ENCODE assay signal across 13 cellular contexts in genomic region chr14:37384870-37385596, GRCh38.
DNase-seq lines count a peak whose midpoint lies in the region; ATAC-seq and TF ChIP-seq lines count a peak whose summit lies in the region.
"Had no signal": no experiment of that assay in that cellular context is flagged by ENCODE, and none has a peak within 500 bp of the region (broad histone marks: within the 10 kb centered on the region; RNA-seq: fewer than 3 reads in every experiment).

No MANE protein-coding gene starts in this region.

- no peaks in the 10 kb centered on the region for H3K9me3 ChIP-seq in T-helper 17 cell (ENCODE audit: control insufficient read depth, low read length, poor library complexity, severe bottlenecking)

- H3K27ac Mint-ChIP-seq in nephron progenitor cell (peak overlapping the region; percentile 69), T-helper 17 cell (no peak overlapping the region)
- H3K27ac Mint-ChIP-seq in activated T-cell treated with anti-CD3 and anti-CD28 coated beads, Interleukin-2, amount 50 U/mL, for 72 hours: no peak overlapping the region
- H3K27ac Mint-ChIP-seq: activated CD4-positive, alpha-beta memory T cell treated with anti-CD3 and anti-CD28 coated beads for 36 hours had no signal

- no peak overlapping the region for H3K4me3 Mint-ChIP-seq in nephron progenitor cell
- H3K4me3 Mint-ChIP-seq in activated T-cell treated with anti-CD3 and anti-CD28 coated beads, Interleukin-2, amount 50 U/mL, for 72 hours: no peak overlapping the region
- no peak overlapping the region for H3K4me3 Mint-ChIP-seq in T-helper 17 cell
- H3K4me3 Mint-ChIP-seq: activated CD4-positive, alpha-beta memory T cell treated with anti-CD3 and anti-CD28 coated beads for 36 hours had no signal

- H3K36me3 Mint-ChIP-seq in nephron progenitor cell (ENCODE audit: low read depth): peaks cover 4% of the 10 kb centered on the region
- H3K36me3 Mint-ChIP-seq in activated T-cell treated with anti-CD3 and anti-CD28 coated beads, Interleukin-2, amount 50 U/mL, for 72 hours (ENCODE audit: insufficient read depth in 2 of 2): no peaks in the 10 kb centered on the region
- H3K36me3 Mint-ChIP-seq in T-helper 17 cell (ENCODE audit: low read depth): no peaks in the 10 kb centered on the region
- H3K36me3 Mint-ChIP-seq: activated CD4-positive, alpha-beta memory T cell treated with anti-CD3 and anti-CD28 coated beads for 36 hours had no signal

- peak; percentile 5 for DNase-seq in LoVo (ENCODE audit: low spot score)
- DNase-seq in NCI-H2107 (lab: John Stamatoyannopoulos, UW): peak; percentile 52
- DNase-seq in SHP77 treated with DMSO at 0.1 percent for 48 hours (lab: John Stamatoyannopoulos, UW): peak; percentile 93
- no peak for DNase-seq in nephron progenitor cell
- DNase-seq in activated T-cell treated with anti-CD3 and anti-CD28 coated beads, Interleukin-2, amount 50 U/mL, for 72 hours: no peak
- no peak for DNase-seq in kidney tubule cell (ENCODE audit: low spot score)
- DNase-seq in cardiac septum (ENCODE audit: low spot score): no peak
- no peak for DNase-seq in T-helper 17 cell
- DNase-seq: activated CD4-positive, alpha-beta memory T cell treated with anti-CD3 and anti-CD28 coated beads for 36 hours; C1 segment of cervical spinal cord; erythroblast; glutamatergic neuron; kidney had no signal

- intact Hi-C loops in cardiac septum (cut with DNase I): no loop called here

- H3K27me3 Mint-ChIP-seq in nephron progenitor cell (ENCODE audit: low read depth, poor library complexity) (no peaks in the 10 kb centered on the region), T-helper 17 cell (no peaks in the 10 kb centered on the region)
- no peaks in the 10 kb centered on the region for H3K27me3 Mint-ChIP-seq in activated T-cell treated with anti-CD3 and anti-CD28 coated beads, Interleukin-2, amount 50 U/mL, for 72 hours (ENCODE audit: low read depth)
- H3K27me3 Mint-ChIP-seq: activated CD4-positive, alpha-beta memory T cell treated with anti-CD3 and anti-CD28 coated beads for 36 hours had no signal

- peaks cover 6% of the 10 kb centered on the region for H3K4me1 Mint-ChIP-seq in nephron progenitor cell
- no peaks in the 10 kb centered on the region for H3K4me1 Mint-ChIP-seq in activated T-cell treated with anti-CD3 and anti-CD28 coated beads, Interleukin-2, amount 50 U/mL, for 72 hours (ENCODE audit: low read depth)
- no peaks in the 10 kb centered on the region for H3K4me1 Mint-ChIP-seq in T-helper 17 cell

- no peak for ATAC-seq in activated T-cell treated with anti-CD3 and anti-CD28 coated beads, Interleukin-2, amount 50 U/mL, for 72 hours (replicated peaks in 1 of 2)
- no peak for ATAC-seq in T-helper 17 cell

- no peak for TF ChIP-seq CTCF in nephron progenitor cell (IDR thresholded peaks at IDR 0.05)

- peaks cover 3% of the 10 kb centered on the region for H3K9me3 Mint-ChIP-seq in nephron progenitor cell
- H3K9me3 Mint-ChIP-seq in activated T-cell treated with anti-CD3 and anti-CD28 coated beads, Interleukin-2, amount 50 U/mL, for 72 hours: peaks cover 0 to 2% of the 10 kb centered on the region in 2 donors

Comparison
In these comparisons a context has a peak if more than half of its experiments do, and no peak if none do; other contexts are left out.
1. DNase-seq: peak in LoVo (single experiment), NCI-H2107 (single experiment) and SHP77 treated with DMSO at 0.1 percent for 48 hours (single experiment); none in nephron progenitor cell (single experiment), activated T-cell treated with anti-CD3 and anti-CD28 coated beads, Interleukin-2, amount 50 U/mL, for 72 hours (0 of 2), kidney tubule cell (single experiment), cardiac septum (single experiment) and T-helper 17 cell (0 of 3).